ENCODE assay signal across 1 cellular context in the genomic region with DNA sequence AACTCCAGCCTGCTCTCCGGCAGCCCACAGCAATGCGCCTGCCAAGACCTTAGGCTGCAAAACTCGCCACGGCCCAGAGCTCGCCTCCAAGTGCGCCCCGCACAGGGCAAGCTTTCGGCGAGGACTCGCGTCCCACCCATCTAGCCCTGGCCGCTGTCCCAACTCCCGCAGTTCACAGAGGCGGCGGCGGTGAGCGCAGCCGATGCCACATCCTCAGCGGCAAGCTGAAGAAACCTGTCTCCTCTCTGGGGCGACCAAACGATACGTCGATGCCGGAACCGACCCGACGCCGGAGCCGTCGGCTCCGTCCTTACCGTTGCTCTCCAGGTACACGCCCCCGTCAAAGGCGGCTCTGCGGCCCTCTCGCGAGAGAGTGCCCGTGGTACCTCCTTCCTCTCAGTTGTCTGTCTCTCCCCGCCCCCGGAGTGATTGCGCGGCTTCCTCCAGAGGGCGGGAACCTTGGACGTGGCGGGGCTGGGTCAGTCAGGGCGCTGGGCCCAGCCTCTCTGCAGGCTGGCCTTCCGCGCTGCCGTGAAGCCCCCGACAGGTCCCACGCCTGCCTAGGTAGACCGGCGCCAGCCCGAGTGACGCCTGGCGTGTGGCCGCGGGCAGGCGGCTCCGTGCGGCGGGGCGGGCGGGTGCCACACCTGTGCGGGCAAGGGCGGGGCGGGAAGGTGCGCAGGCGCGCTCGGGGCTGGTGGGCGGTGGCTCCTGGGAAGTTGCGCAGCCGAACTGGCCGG.
A peak's percentile ranks its signal among the peaks of the same experiment; 100 is the strongest.
TF ChIP-seq lines count a peak whose summit lies in the region.

No MANE protein-coding gene starts in this region.

TF ChIP-seq in HepG2, 621 proteins besides CTCF, POLR2A, EP300 and RAD21 (continued from another document):
- TF ChIP-seq, protein P1, sequence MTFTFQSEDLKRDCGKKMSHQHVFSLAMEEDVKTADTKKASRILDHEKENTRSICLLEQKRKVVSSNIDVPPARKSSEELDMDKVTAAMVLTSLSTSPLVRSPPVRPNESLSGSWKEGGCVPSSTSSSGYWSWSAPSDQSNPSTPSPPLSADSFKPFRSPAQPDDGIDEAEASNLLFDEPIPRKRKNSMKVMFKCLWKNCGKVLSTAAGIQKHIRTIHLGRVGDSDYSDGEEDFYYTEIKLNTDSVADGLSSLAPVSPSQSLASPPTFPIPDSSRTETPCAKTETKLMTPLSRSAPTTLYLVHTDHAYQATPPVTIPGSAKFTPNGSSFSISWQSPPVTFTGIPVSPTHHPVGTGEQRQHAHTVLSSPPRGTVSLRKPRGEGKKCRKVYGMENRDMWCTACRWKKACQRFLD (CRISPR knock-in tag; IDR thresholded peaks at IDR 0.05; ENCODE audit: borderline replicate concordance), result no peak
- peak; percentile 56; the same call in 1 of the 2 replicates for TF ChIP-seq ZNF136 (CRISPR knock-in tag; IDR thresholded peaks at IDR 0.05; ENCODE audit: low read depth)
- peak; percentile 95 for TF ChIP-seq ZNF605 (CRISPR knock-in tag; IDR thresholded peaks at IDR 0.05)
- no peak for TF ChIP-seq U2AF1 (optimal IDR thresholded peaks at IDR 0.05; ENCODE audit: low read depth, low read length)
- no peak for TF ChIP-seq SSRP1 (CRISPR knock-in tag; IDR thresholded peaks at IDR 0.05)
